ENCODE assay signal across 13 cellular contexts in genomic region chr14:89540009-89540829, GRCh38.
DNase-seq lines count a peak whose midpoint lies in the region; ATAC-seq and TF ChIP-seq lines count a peak whose summit lies in the region.
"Had no signal": no experiment of that assay in that cellular context is flagged by ENCODE, and none has a peak within 500 bp of the region (broad histone marks: within the 10 kb centered on the region; RNA-seq: fewer than 3 reads in every experiment).

No MANE protein-coding gene starts in this region.

- peaks cover 16% of the 10 kb centered on the region for H3K36me3 Mint-ChIP-seq in activated naive CD8-positive, alpha-beta T cell
- peaks cover 25% of the 10 kb centered on the region for H3K36me3 Mint-ChIP-seq in activated naive CD8-positive, alpha-beta T cell treated with anti-CD3 and anti-CD28 coated beads for 36 hours
- peaks cover 8% of the 10 kb centered on the region for H3K36me3 Mint-ChIP-seq in stimulated activated effector memory CD8-positive, alpha-beta T cell treated with anti-CD3 and anti-CD28 coated beads, Interleukin-12 subunit alpha, Interleukin-12 subunit beta, amount 100 ng/mL, for 72 hours

- WGBS in hepatocyte (ENCODE audit: low lambda C conversion rate, missing lambda C conversion rate) = 80% methylated on average over 20 of the region's 20 CpGs

- peaks cover 70% of the 10 kb centered on the region for H3K4me1 Mint-ChIP-seq in activated naive CD8-positive, alpha-beta T cell (ENCODE audit: low read depth)
- peaks cover 54% of the 10 kb centered on the region for H3K4me1 Mint-ChIP-seq in activated naive CD8-positive, alpha-beta T cell treated with anti-CD3 and anti-CD28 coated beads for 36 hours
- H3K4me1 Mint-ChIP-seq in stimulated activated effector memory CD8-positive, alpha-beta T cell treated with anti-CD3 and anti-CD28 coated beads, Interleukin-12 subunit alpha, Interleukin-12 subunit beta, amount 100 ng/mL, for 72 hours = peaks cover 46% of the 10 kb centered on the region

- no peak for DNase-seq in activated naive CD8-positive, alpha-beta T cell treated with anti-CD3 and anti-CD28 coated beads for 36 hours
- DNase-seq in adipocyte (ENCODE audit: low read depth) (peak; percentile 84), hepatocyte (ENCODE audit: low spot score) (no peak), colonic mucosa (no peak), AG08395 (ENCODE audit: low spot score) (no peak)
- DNase-seq in stimulated activated effector memory CD8-positive, alpha-beta T cell treated with anti-CD3 and anti-CD28 coated beads, Interleukin-12 subunit alpha, Interleukin-12 subunit beta, amount 100 ng/mL, for 72 hours (ENCODE audit: low spot score in 2 of 2) = peak in 1 of 2 donors; percentile 15
- DNase-seq in activated CD4-positive, CD25-positive, alpha-beta regulatory T cell treated with anti-CD3 and anti-CD28 coated beads, Interleukin-2, amount 50 U/mL, for 72 hours = no peak
- DNase-seq: activated T-cell treated with anti-CD3 and anti-CD28 coated beads, Interleukin-2, amount 50 U/mL, for 1 hour; hypothalamus had no signal

- peak overlapping the region; percentile 55 for H3K27ac Mint-ChIP-seq in activated naive CD8-positive, alpha-beta T cell
- H3K27ac Mint-ChIP-seq in activated naive CD8-positive, alpha-beta T cell treated with anti-CD3 and anti-CD28 coated beads for 36 hours = no peak overlapping the region
- H3K27ac Mint-ChIP-seq in stimulated activated effector memory CD8-positive, alpha-beta T cell treated with anti-CD3 and anti-CD28 coated beads, Interleukin-12 subunit alpha, Interleukin-12 subunit beta, amount 100 ng/mL, for 72 hours = peak overlapping the region; percentile 71

- no peaks in the 10 kb centered on the region for H3K9me3 ChIP-seq in adipocyte (ENCODE audit: control insufficient read depth, low read length)
- H3K9me3 ChIP-seq in hepatocyte (ENCODE audit: low read depth) = no peaks in the 10 kb centered on the region
- H3K9me3 ChIP-seq in colonic mucosa = no peaks in the 10 kb centered on the region
- H3K9me3 ChIP-seq: A549, upper lobe of left lung had no signal

- H3K4me2 ChIP-seq in hepatocyte = peak overlapping the region; percentile 37
- H3K4me2 ChIP-seq: A549 had no signal

- no peak overlapping the region for H3K4me3 Mint-ChIP-seq in activated naive CD8-positive, alpha-beta T cell
- H3K4me3 Mint-ChIP-seq in activated naive CD8-positive, alpha-beta T cell treated with anti-CD3 and anti-CD28 coated beads for 36 hours = no peak overlapping the region
- H3K4me3 Mint-ChIP-seq in stimulated activated effector memory CD8-positive, alpha-beta T cell treated with anti-CD3 and anti-CD28 coated beads, Interleukin-12 subunit alpha, Interleukin-12 subunit beta, amount 100 ng/mL, for 72 hours = peak overlapping the region; percentile 18

- no peak overlapping the region for H2AFZ ChIP-seq in hepatocyte
- H2AFZ ChIP-seq: parathyroid adenoma had no signal

- no peaks in the 10 kb centered on the region for H3K9me2 ChIP-seq in hepatocyte (replicated peaks; ENCODE audit: insufficient read depth)

- intact Hi-C loops in colonic mucosa (cut with DNase I) = no loop called here

- H3K27ac ChIP-seq in hepatocyte (peak overlapping the region; percentile 61), colonic mucosa (no peak overlapping the region)
- H3K27ac ChIP-seq: A549, parathyroid adenoma, upper lobe of left lung had no signal

- H3K4me3 ChIP-seq in adipocyte (ENCODE audit: low read length) (no peak overlapping the region), hepatocyte (no peak overlapping the region), colonic mucosa (no peak overlapping the region)
- H3K4me3 ChIP-seq: A549, upper lobe of left lung had no signal

- H3K36me3 ChIP-seq in adipocyte (ENCODE audit: control insufficient read depth, insufficient read depth, low read length, severe bottlenecking) = no peaks in the 10 kb centered on the region
- H3K36me3 ChIP-seq in hepatocyte (replicated peaks; ENCODE audit: insufficient read depth, low read depth) = no peaks in the 10 kb centered on the region
- no peaks in the 10 kb centered on the region for H3K36me3 ChIP-seq in colonic mucosa
- H3K36me3 ChIP-seq: upper lobe of left lung had no signal

- TF ChIP-seq CTCF in hepatocyte (IDR thresholded peaks at IDR 0.05; ENCODE audit: poor library complexity) (no peak), colonic mucosa (IDR thresholded peaks at IDR 0.05) (no peak)

- H4K20me1 ChIP-seq in hepatocyte (ENCODE audit: insufficient read depth, poor library complexity, severe bottlenecking) = no peaks in the 10 kb centered on the region

- no peaks in the 10 kb centered on the region for H3K27me3 Mint-ChIP-seq in activated naive CD8-positive, alpha-beta T cell
- no peaks in the 10 kb centered on the region for H3K27me3 Mint-ChIP-seq in activated naive CD8-positive, alpha-beta T cell treated with anti-CD3 and anti-CD28 coated beads for 36 hours

- no peak for ATAC-seq in stimulated activated effector memory CD8-positive, alpha-beta T cell treated with anti-CD3 and anti-CD28 coated beads, Interleukin-12 subunit alpha, Interleukin-12 subunit beta, amount 100 ng/mL, for 72 hours

- H3K9ac ChIP-seq in adipocyte (ENCODE audit: low read length) = no peak overlapping the region
- H3K9ac ChIP-seq in colonic mucosa (ENCODE audit: low read depth in 2 of 2, low read length in 2 of 2) = no peak overlapping the region
- H3K9ac ChIP-seq: parathyroid adenoma had no signal

- H3K4me1 ChIP-seq in adipocyte (ENCODE audit: control insufficient read depth, insufficient read depth, low read length) = peaks cover 21% of the 10 kb centered on the region
- H3K4me1 ChIP-seq in hepatocyte (ENCODE audit: insufficient read depth) = peaks cover 6% of the 10 kb centered on the region
- no peaks in the 10 kb centered on the region for H3K4me1 ChIP-seq in colonic mucosa
- H3K4me1 ChIP-seq: A549 had no signal

- H3K79me2 ChIP-seq in hepatocyte = peaks cover 9% of the 10 kb centered on the region

- no peaks in the 10 kb centered on the region for H3K27me3 ChIP-seq in adipocyte (replicated peaks; ENCODE audit: control insufficient read depth, insufficient read depth, low read length)
- H3K27me3 ChIP-seq in hepatocyte = no peaks in the 10 kb centered on the region
- no peaks in the 10 kb centered on the region for H3K27me3 ChIP-seq in colonic mucosa
- H3K27me3 ChIP-seq: upper lobe of left lung had no signal

- no peaks in the 10 kb centered on the region for H3K9me3 Mint-ChIP-seq in activated naive CD8-positive, alpha-beta T cell (ENCODE audit: low read depth)
- no peaks in the 10 kb centered on the region for H3K9me3 Mint-ChIP-seq in activated naive CD8-positive, alpha-beta T cell treated with anti-CD3 and anti-CD28 coated beads for 36 hours
- H3K9me3 Mint-ChIP-seq in stimulated activated effector memory CD8-positive, alpha-beta T cell treated with anti-CD3 and anti-CD28 coated beads, Interleukin-12 subunit alpha, Interleukin-12 subunit beta, amount 100 ng/mL, for 72 hours = no peaks in the 10 kb centered on the region
